Comparison of ENCODE assay signal across 10 cellular contexts in the genomic region with DNA sequence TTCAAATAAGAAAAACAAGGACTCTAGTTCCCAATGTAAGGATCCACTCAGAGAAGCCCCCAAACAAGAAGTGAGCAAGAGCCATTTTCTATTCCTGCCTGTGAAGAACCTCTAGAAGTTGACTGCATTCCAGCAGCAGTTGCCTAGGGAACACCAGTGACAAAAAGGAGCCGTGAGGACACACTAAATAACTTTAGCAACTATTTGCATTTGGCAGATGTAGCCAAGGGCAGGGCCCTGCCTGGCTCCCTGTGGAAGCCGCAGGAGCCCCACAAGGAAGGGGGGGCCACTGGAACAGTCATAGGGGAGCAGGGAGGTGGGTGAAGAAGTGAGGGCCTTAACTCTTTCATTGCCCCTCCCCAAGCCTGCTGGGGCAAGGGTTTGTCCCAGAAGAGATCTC.
DNase-seq lines count a peak whose midpoint lies in the region; ATAC-seq and TF ChIP-seq lines count a peak whose summit lies in the region.
"Had no signal": no experiment of that assay in that cellular context is flagged by ENCODE, and none has a peak within 500 bp of the region (broad histone marks: within the 10 kb centered on the region; RNA-seq: fewer than 3 reads in every experiment).

No MANE protein-coding gene starts in this region.

- TF ChIP-seq CTCF in VCaP (conservative IDR thresholded peaks at IDR 0.05): no peak

- intact Hi-C loops in cardiac septum (cut with DNase I): no loop called here

- DNase-seq in GM03348 (ENCODE audit: low spot score) (peak; percentile 66), cardiac septum (ENCODE audit: low spot score) (peak; percentile 39), renal cortical epithelial cell (ENCODE audit: low read depth) (peak; percentile 51), foreskin melanocyte (no peak)
- no peak for DNase-seq in activated naive CD4-positive, alpha-beta T cell (lab: John Stamatoyannopoulos, UW)
- DNase-seq: activated B cell treated with CpG ODN at 0.5 μM for 24 hours had no signal

- peak overlapping the region; percentile 81 for H3K27ac ChIP-seq in VCaP

- ATAC-seq in HG02571 (IDR thresholded peaks at IDR 0.05; ENCODE audit: unreplicated experiment) (no peak), GM21528 (IDR thresholded peaks at IDR 0.05; ENCODE audit: low FRiP score, unreplicated experiment) (no peak)
- ATAC-seq: Panc1 had no signal

Comparison
In these comparisons a context has a peak if more than half of its experiments do, and no peak if none do; other contexts are left out.
1. DNase-seq: peak in GM03348 (single experiment), cardiac septum (single experiment) and renal cortical epithelial cell (single experiment); none in activated naive CD4-positive, alpha-beta T cell (0 of 4) and foreskin melanocyte (single experiment).